Comparison of ENCODE assay signal across 14 cellular contexts in the genomic region with DNA sequence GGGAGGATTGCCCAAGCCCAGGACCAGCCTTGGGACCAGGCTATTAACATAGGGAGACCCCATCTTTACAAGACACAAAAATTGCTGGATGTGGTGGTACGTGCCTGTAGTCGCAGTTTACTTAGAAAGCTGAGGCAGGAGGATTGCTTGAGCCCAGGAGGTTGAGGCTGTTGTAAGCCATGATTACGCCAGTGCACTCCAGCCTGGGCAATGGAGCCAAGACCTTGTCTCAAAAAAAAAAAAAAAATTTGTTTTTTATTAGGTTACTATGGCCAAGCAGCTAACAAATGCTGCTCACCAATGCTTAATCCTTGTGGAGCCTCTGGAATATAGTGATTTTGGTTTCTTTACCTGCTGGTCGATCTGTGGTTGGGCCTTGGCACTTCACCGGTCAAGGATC. TPM values are rescaled to one million over a fixed set of nuclear protein-coding genes. Genes with fewer than 3 reads are reported as not detected.
A peak's percentile ranks its signal among the peaks of the same experiment; 100 is the strongest.
DNase-seq lines count a peak whose midpoint lies in the region; ATAC-seq and TF ChIP-seq lines count a peak whose summit lies in the region.
"Had no signal": no experiment of that assay in that cellular context is flagged by ENCODE, and none has a peak within 500 bp of the region (broad histone marks: within the 10 kb centered on the region; RNA-seq: fewer than 3 reads in every experiment).

No MANE protein-coding gene starts in this region.

- no TSS peak for BruUV-seq in HCT116 (replicated peaks; lab: Mats Ljungman, UMichigan)

- POLR2A ChIA-PET in HCT116 (lab: Charles Lee) = no interaction called here

- TF ChIP-seq POLR2A in HCT116 (IDR thresholded peaks at IDR 0.05; ENCODE audit: borderline replicate concordance, extremely low read depth, insufficient read depth, insufficient read length) = no peak

- H3K27ac ChIP-seq in HCT116 (ENCODE audit: low read depth, low read length) (peak overlapping the region; percentile 52; the same call in 1 of the 2 replicates), ascending aorta (peak overlapping the region; percentile 52 to 62), trophoblast cell (ENCODE audit: low read depth, low read length) (no peak overlapping the region)

- ATAC-seq in HCT116 (no peak), HG02763 (IDR thresholded peaks at IDR 0.05; ENCODE audit: unreplicated experiment) (no peak), GM18870 (IDR thresholded peaks at IDR 0.05; ENCODE audit: unreplicated experiment) (no peak)

- intact Hi-C loops in CD14-positive monocyte (cut with micrococcal nuclease) (no loop called here), HCT116 (cut with micrococcal nuclease) (no loop called here), ascending aorta (cut with DNase I) (no loop called here)

- no peak for TF ChIP-seq CTCF in CD14-positive monocyte (IDR thresholded peaks at IDR 0.05)
- TF ChIP-seq CTCF in HCT116 (IDR thresholded peaks at IDR 0.05 in 2 of 3, conservative IDR thresholded peaks at IDR 0.05 in 1 of 3; ENCODE audit: borderline replicate concordance in 1 of 3, insufficient read depth in 1 of 3, low read depth in 2 of 3, low read length in 2 of 3) = no peak
- TF ChIP-seq CTCF in ascending aorta (IDR thresholded peaks at IDR 0.05) = no peak

- H3K4me1 ChIP-seq in HCT116 (ENCODE audit: control insufficient read depth in 1 of 2, insufficient read depth in 2 of 2, low read length in 2 of 2) (peaks cover 47 to 72% of the 10 kb centered on the region in 2 experiments), ascending aorta (peaks cover 26 to 85% of the 10 kb centered on the region in 2 donors), trophoblast cell (ENCODE audit: control insufficient read depth in 1 of 2, insufficient read depth in 2 of 2, low read length in 2 of 2) (peaks cover 5 to 20% of the 10 kb centered on the region in 2 experiments)

- H4K8ac ChIP-seq in trophoblast cell (ENCODE audit: low read depth, low read length) = no peak overlapping the region

- RAD21 ChIA-PET in HCT116 (lab: Charles Lee; ENCODE audit: low non-redundant PET in 1 of 2, low total read pairs in 2 of 2, uncharacterized antibody in 2 of 2, unreplicated experiment in 2 of 2) = no interaction called here

- H2BK120ac ChIP-seq in trophoblast cell (ENCODE audit: insufficient read depth, low read length, poor library complexity) = no peak overlapping the region

- H3K4me2 ChIP-seq in HCT116 (ENCODE audit: low read length) = peak overlapping the region; percentile 65
- no peak overlapping the region for H3K4me2 ChIP-seq in trophoblast cell (ENCODE audit: low read length)

- H3K14ac ChIP-seq in trophoblast cell (ENCODE audit: low read length) = no peak overlapping the region

- peak overlapping the region in 1 of 2 donors; percentile 39 for H3K4me3 Mint-ChIP-seq in CD14-positive monocyte
- H3K4me3 Mint-ChIP-seq: type B pancreatic cell had no signal

- peaks cover 38% of the 10 kb centered on the region; the same call in 1 of the 2 replicates for H4K20me1 ChIP-seq in HCT116 (ENCODE audit: insufficient read depth)

- CTCF ChIA-PET in HCT116 (lab: Charles Lee) = interaction anchor here (0.8 kb wide), 1 partner anchor 13 kb away, joined by 3 read pairs; no protein-coding TSS in a partner anchor

- peaks cover 34% of the 10 kb centered on the region for H3K4me1 Mint-ChIP-seq in CD14-positive monocyte

- no peak overlapping the region for H4K91ac ChIP-seq in trophoblast cell (ENCODE audit: low read depth, low read length)

- H3K79me2 ChIP-seq in HCT116 (ENCODE audit: insufficient read depth, low read length) (peaks cover 100% of the 10 kb centered on the region), trophoblast cell (ENCODE audit: control insufficient read depth, insufficient read depth, low read length, poor library complexity) (peaks cover 34% of the 10 kb centered on the region)

- WGBS in trophoblast cell (ENCODE audit: extremely low coverage, insufficient coverage, insufficient read length) = no CpG with 5 or more reads among the region's 5 CpGs

- no peak for TF ChIP-seq RAD21 in HCT116 (IDR thresholded peaks at IDR 0.05; ENCODE audit: low read depth)

- H3K36me3 Mint-ChIP-seq in CD14-positive monocyte = peaks cover 12 to 27% of the 10 kb centered on the region in 2 donors

- H3K9me2 ChIP-seq in HCT116 (ENCODE audit: insufficient read depth) = no peaks in the 10 kb centered on the region

- H3K27me3 Mint-ChIP-seq in CD14-positive monocyte (ENCODE audit: low read depth in 3 of 3) = peaks cover 0 to 2% (median 0%) of the 10 kb centered on the region in 3 donors
- H3K27me3 Mint-ChIP-seq: type B pancreatic cell had no signal

- H3K18ac ChIP-seq in trophoblast cell (ENCODE audit: low read length) = no peak overlapping the region

- peak overlapping the region; percentile 92 for H3K4ac ChIP-seq in trophoblast cell (ENCODE audit: low read depth, low read length)

- no peak overlapping the region for H2BK12ac ChIP-seq in trophoblast cell (ENCODE audit: low read length)

- DNase-seq in CD14-positive monocyte (ENCODE audit: low spot score) (no peak), HCT116 (ENCODE audit: low read depth, low spot score) (no peak), ascending aorta (ENCODE audit: low spot score in 2 of 2) (no peak), trophoblast cell (no peak), glomerular visceral epithelial cell (ENCODE audit: extremely low spot score) (no peak), NCI-H1417 (lab: John Stamatoyannopoulos, UW) (no peak)
- DNase-seq: COR-L47; islet precursor cell; NK-92 treated with Interleukin-12 subunit alpha and Interleukin-12 subunit beta, amount 100 ng/mL, for 24 hours; stimulated activated CD4-positive, alpha-beta T cell treated with anti-CD3 and anti-CD28 coated beads, Interleukin-15, amount 100 ng/mL, for 24 hours had no signal

- H3K79me1 ChIP-seq in trophoblast cell (ENCODE audit: low read length) = no peaks in the 10 kb centered on the region

- H3K9ac ChIP-seq in HCT116 (ENCODE audit: low read length) (no peak overlapping the region), trophoblast cell (ENCODE audit: low read length) (no peak overlapping the region)

- H3K27me3 ChIP-seq in HCT116 (ENCODE audit: insufficient read depth, low read length) (no peaks in the 10 kb centered on the region), ascending aorta (no peaks in the 10 kb centered on the region), trophoblast cell (ENCODE audit: insufficient read depth, low read length) (no peaks in the 10 kb centered on the region)
- H3K27me3 ChIP-seq: SJSA1 had no signal

- H3K23ac ChIP-seq in trophoblast cell (ENCODE audit: low read length) = no peak overlapping the region

- peaks cover 0 to 3% of the 10 kb centered on the region in 2 experiments; a peak in 2 of 4 replicates for H3K36me3 ChIP-seq in HCT116 (ENCODE audit: control insufficient read depth in 1 of 2, insufficient read depth in 2 of 2, low read length in 2 of 2)
- peaks cover 0 to 4% of the 10 kb centered on the region in 2 donors for H3K36me3 ChIP-seq in ascending aorta
- H3K36me3 ChIP-seq in trophoblast cell (ENCODE audit: control insufficient read depth in 1 of 2, insufficient read depth in 2 of 2, low read length in 2 of 2) = peaks cover 3 to 13% of the 10 kb centered on the region in 2 experiments

- no peak overlapping the region for H2AFZ ChIP-seq in HCT116 (ENCODE audit: low read depth, low read length, poor library complexity, severe bottlenecking)
- H2AFZ ChIP-seq in trophoblast cell (ENCODE audit: insufficient read depth, low read length, poor library complexity) = no peak overlapping the region

- no peaks in the 10 kb centered on the region for H3K9me3 Mint-ChIP-seq in CD14-positive monocyte
- H3K9me3 Mint-ChIP-seq: type B pancreatic cell had no signal

- peak overlapping the region in 5 of 7 donors; percentile 14 to 63 (median 40) for H3K27ac Mint-ChIP-seq in CD14-positive monocyte
- H3K27ac Mint-ChIP-seq: type B pancreatic cell had no signal

- no peak overlapping the region for H3K4me3 ChIP-seq in HCT116 (replicated peaks in 1 of 2; ENCODE audit: low read depth in 1 of 2, low read length in 2 of 2)
- H3K4me3 ChIP-seq in ascending aorta = no peak overlapping the region
- H3K4me3 ChIP-seq in trophoblast cell (ENCODE audit: low read depth, low read length) = no peak overlapping the region
- H3K4me3 ChIP-seq: SJSA1 had no signal

- H3K9me3 ChIP-seq in HCT116 (ENCODE audit: control insufficient read depth in 1 of 2, insufficient read depth in 1 of 2, low read depth in 1 of 2, low read length in 2 of 2) = no peaks in the 10 kb centered on the region
- no peaks in the 10 kb centered on the region for H3K9me3 ChIP-seq in ascending aorta
- H3K9me3 ChIP-seq in trophoblast cell (ENCODE audit: insufficient read depth, low read depth, low read length) = no peaks in the 10 kb centered on the region
- H3K9me3 ChIP-seq: SJSA1 had no signal

- no peak overlapping the region for H2BK5ac ChIP-seq in trophoblast cell (ENCODE audit: low read depth, low read length, poor library complexity)

- H2AK5ac ChIP-seq in trophoblast cell (ENCODE audit: low read length) = no peak overlapping the region

- H4K12ac ChIP-seq in trophoblast cell (ENCODE audit: low read depth, low read length) = no peak overlapping the region

TF ChIP-seq in HCT116, 20 proteins besides CTCF, POLR2A, EP300 and RAD21 (continues in another document):
- TF ChIP-seq, protein P1, sequence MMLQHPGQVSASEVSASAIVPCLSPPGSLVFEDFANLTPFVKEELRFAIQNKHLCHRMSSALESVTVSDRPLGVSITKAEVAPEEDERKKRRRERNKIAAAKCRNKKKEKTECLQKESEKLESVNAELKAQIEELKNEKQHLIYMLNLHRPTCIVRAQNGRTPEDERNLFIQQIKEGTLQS (IDR thresholded peaks at IDR 0.05) = no peak
- TF ChIP-seq CBX3 (IDR thresholded peaks at IDR 0.05; ENCODE audit: low read depth) (no peak), TCF7L2 (IDR thresholded peaks at IDR 0.05; ENCODE audit: borderline replicate concordance, extremely low read depth, insufficient read depth, insufficient read length) (no peak), ELF1 (IDR thresholded peaks at IDR 0.05; ENCODE audit: borderline replicate concordance, low read depth) (no peak), SP1 (IDR thresholded peaks at IDR 0.05; ENCODE audit: low read depth) (no peak), EZH2phosphoT487 (IDR thresholded peaks at IDR 0.05; ENCODE audit: borderline replicate concordance) (no peak), CEBPB (IDR thresholded peaks at IDR 0.05; ENCODE audit: low read depth) (no peak), EZH2 (IDR thresholded peaks at IDR 0.05) (no peak), EGR1 (IDR thresholded peaks at IDR 0.05; ENCODE audit: low read depth) (no peak)
- TF ChIP-seq, protein P2, sequence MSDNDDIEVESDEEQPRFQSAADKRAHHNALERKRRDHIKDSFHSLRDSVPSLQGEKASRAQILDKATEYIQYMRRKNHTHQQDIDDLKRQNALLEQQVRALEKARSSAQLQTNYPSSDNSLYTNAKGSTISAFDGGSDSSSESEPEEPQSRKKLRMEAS (IDR thresholded peaks at IDR 0.05) = no peak

RNA-seq across cellular contexts. Expression of a gene that starts 8.8 kb away (rescaled TPM):
- polyA plus RNA-seq in CD14-positive monocyte = 1 to 10 TPM; 6.6 to 9.5 TPM
- total RNA-seq in HCT116 (2021; ENCODE audit: unreplicated experiment) = 62.8 TPM
- polyA plus RNA-seq in HCT116 (2012) = 55.1 and 56.3 TPM in 2 replicates
- 104 TPM for total RNA-seq in ascending aorta
- polyA plus RNA-seq in trophoblast cell (2013) = 84.0 and 87.9 TPM in 2 replicates
